Comparison of ENCODE assay signal across 1 cellular context in the genomic region with DNA sequence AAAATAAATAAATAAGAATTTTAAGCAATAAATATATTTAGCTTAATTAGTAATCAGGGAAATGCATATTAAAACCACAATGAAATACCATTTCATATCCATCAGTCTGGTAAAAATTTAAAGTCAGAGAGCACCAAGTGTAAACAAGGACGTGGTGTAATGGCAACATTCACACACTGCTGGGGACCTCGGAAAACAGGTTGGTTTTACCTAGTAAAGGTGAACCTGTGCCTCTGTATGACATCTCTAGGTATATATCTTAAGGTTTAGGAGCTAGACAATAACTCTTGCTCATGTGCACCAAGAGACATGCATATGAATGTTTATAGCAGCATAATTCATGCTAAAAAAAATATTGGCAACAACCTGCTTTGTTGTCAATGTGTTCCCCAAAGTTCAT.
TF ChIP-seq lines count a peak whose summit lies in the region.

No MANE protein-coding gene starts in this region.

TF ChIP-seq in GM23338, 12 proteins besides CTCF, POLR2A, EP300 and RAD21 (continued from another document):
- TF ChIP-seq, protein P1, sequence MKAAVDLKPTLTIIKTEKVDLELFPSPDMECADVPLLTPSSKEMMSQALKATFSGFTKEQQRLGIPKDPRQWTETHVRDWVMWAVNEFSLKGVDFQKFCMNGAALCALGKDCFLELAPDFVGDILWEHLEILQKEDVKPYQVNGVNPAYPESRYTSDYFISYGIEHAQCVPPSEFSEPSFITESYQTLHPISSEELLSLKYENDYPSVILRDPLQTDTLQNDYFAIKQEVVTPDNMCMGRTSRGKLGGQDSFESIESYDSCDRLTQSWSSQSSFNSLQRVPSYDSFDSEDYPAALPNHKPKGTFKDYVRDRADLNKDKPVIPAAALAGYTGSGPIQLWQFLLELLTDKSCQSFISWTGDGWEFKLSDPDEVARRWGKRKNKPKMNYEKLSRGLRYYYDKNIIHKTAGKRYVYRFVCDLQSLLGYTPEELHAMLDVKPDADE (IDR thresholded peaks at IDR 0.05), result no peak
- TF ChIP-seq ZNF331 (CRISPR knock-in tag; IDR thresholded peaks at IDR 0.05; ENCODE audit: low read depth), result no peak
